ENCODE assay signal across 24 cellular contexts in the genomic region with DNA sequence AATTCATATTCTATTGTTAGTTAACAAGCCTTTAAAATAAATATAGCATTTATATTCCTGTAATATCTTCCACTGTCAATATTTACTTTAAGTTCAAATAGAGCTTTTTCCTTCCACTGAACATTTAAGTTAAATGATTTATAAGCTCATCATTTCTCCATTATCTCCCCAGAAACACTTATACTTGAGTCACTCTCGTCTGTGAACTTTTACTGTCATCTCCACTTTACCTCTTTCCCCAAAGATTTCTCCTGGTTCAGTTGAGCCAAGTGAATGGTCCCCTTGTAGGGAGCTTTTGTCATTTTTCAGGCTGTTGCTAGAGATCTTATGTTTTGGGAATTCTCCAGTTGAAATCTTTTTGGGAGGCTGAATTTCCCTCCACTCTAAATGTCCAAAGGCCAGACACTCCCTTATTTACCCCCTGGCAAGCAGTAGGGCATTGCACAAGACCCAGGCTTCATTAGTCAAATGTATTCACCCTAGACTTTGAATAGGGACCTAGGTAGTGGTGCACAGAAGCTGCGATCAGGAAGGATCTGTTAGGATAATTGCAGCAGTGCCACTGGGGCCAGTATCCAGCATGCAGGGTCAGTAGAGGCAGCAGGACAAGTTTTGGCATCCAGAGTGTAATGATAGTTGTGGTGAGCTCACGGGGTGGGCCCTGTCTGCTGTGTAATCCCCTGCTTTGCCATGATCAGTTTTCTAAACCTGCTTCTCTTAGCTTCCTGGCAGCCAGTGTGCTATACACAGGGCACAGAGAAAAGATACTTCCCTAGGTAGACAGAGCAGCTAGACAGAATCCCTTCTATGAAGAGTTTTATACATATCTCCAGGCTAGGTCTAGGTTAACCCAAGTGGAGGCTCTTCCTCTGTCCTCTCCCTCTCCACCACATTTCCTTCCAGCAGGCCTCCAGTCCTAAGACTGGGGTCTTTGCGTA.
DNase-seq lines count a peak whose midpoint lies in the region; ATAC-seq and TF ChIP-seq lines count a peak whose summit lies in the region.
"Had no signal": no experiment of that assay in that cellular context is flagged by ENCODE, and none has a peak within 500 bp of the region (broad histone marks: within the 10 kb centered on the region; RNA-seq: fewer than 3 reads in every experiment).

No MANE protein-coding gene starts in this region.

- H3F3A ChIP-seq in GM23338 (replicated peaks; ENCODE audit: low read depth) = no peaks in the 10 kb centered on the region

- peaks cover 2% of the 10 kb centered on the region for H3K27me3 Mint-ChIP-seq in GM23338 (ENCODE audit: insufficient read depth, low read depth, poor library complexity)

- no peak overlapping the region for H3K4me2 ChIP-seq in GM23338

- intact Hi-C loops in left colon (cut with DNase I, micrococcal nuclease) = no loop called here

- DNase-seq in GM23338 (ENCODE audit: low spot score) = no peak
- DNase-seq in RWPE2 (ENCODE audit: low spot score) = no peak
- peak; percentile 23 to 49 for DNase-seq in left colon
- DNase-seq in retina = peak; percentile 26
- no peak for DNase-seq in caudate nucleus (lab: John Stamatoyannopoulos, UW)
- DNase-seq in RKO (ENCODE audit: low spot score) = no peak
- DNase-seq in amygdala (lab: John Stamatoyannopoulos, UW) = no peak
- DNase-seq: activated B cell treated with CpG ODN at 0.5 μM for 24 hours; activated CD8-positive, alpha-beta T cell treated with anti-CD3 and anti-CD28 coated beads, Interleukin-2, amount 10 ng/mL, durations not matched to agents 7 days and 5 days; activated effector memory CD4-positive, alpha-beta T cell treated with anti-CD3 and anti-CD28 coated beads, Interleukin-2, amount 50 U/mL, for 16 hours; activated T-cell treated with anti-CD3 and anti-CD28 coated beads for 4 hours; CD8-positive, alpha-beta T cell; effector memory CD4-positive, alpha-beta T cell; GM23248; left ventricle myocardium inferior; NCI-H146; NCI-H2171; stimulated activated naive CD8-positive, alpha-beta T cell treated with anti-CD3 and anti-CD28 coated beads, Interleukin-15, amount 100 ng/mL, for 72 hours; T-helper 9 cell; tibial artery had no signal

- ATAC-seq in GM23338 (no peak), RWPE2 (ENCODE audit: low read depth) (peak; percentile 46), left colon (peak; percentile 97), HG03159 (IDR thresholded peaks at IDR 0.05; ENCODE audit: unreplicated experiment) (no peak)
- ATAC-seq: activated CD8-positive, alpha-beta T cell treated with anti-CD3 and anti-CD28 coated beads, Interleukin-2, amount 10 ng/mL, durations not matched to agents 7 days and 5 days; body of pancreas; CD8-positive, alpha-beta T cell; stimulated activated naive CD8-positive, alpha-beta T cell treated with anti-CD3 and anti-CD28 coated beads, Interleukin-15, amount 100 ng/mL, for 72 hours had no signal

- TF ChIP-seq CTCF in GM23338 (conservative IDR thresholded peaks at IDR 0.05; ENCODE audit: low read depth in 2 of 2) (no peak), RWPE2 (IDR thresholded peaks at IDR 0.05; ENCODE audit: poor library complexity, severe bottlenecking) (no peak)

- H3K27ac ChIP-seq in GM23338 (ENCODE audit: low read depth) (no peak overlapping the region), RWPE2 (ENCODE audit: poor library complexity, severe bottlenecking) (no peak overlapping the region), caudate nucleus (ENCODE audit: low read depth, low read length) (no peak overlapping the region)
- H3K27ac ChIP-seq: body of pancreas, GM23248, left ventricle myocardium inferior, parathyroid adenoma, tibial artery had no signal

- H3K9me3 Mint-ChIP-seq in GM23338 = peaks cover 3% of the 10 kb centered on the region; the same call in 1 of the 3 replicates
- H3K9me3 Mint-ChIP-seq: activated B cell treated with CpG ODN at 0.5 μM for 24 hours; CD8-positive, alpha-beta T cell; stimulated activated naive CD8-positive, alpha-beta T cell treated with anti-CD3 and anti-CD28 coated beads, Interleukin-15, amount 100 ng/mL, for 72 hours had no signal

- H3K79me2 ChIP-seq in GM23338 (replicated peaks; ENCODE audit: insufficient read depth) = no peaks in the 10 kb centered on the region
- H3K79me2 ChIP-seq: parathyroid adenoma had no signal

- H3K9me2 ChIP-seq in GM23338 (ENCODE audit: insufficient read depth) = no peaks in the 10 kb centered on the region

- H3K4me3 ChIP-seq in GM23338 (no peak overlapping the region), RWPE2 (ENCODE audit: severe bottlenecking) (no peak overlapping the region)
- H3K4me3 ChIP-seq: body of pancreas, GM23248, left ventricle myocardium inferior, tibial artery had no signal

- H3K36me3 ChIP-seq in GM23338 (ENCODE audit: insufficient read depth) (no peaks in the 10 kb centered on the region), RWPE2 (ENCODE audit: low read depth) (no peaks in the 10 kb centered on the region)
- H3K36me3 ChIP-seq: left ventricle myocardium inferior, tibial artery had no signal

- peak overlapping the region; percentile 63 for H2AFZ ChIP-seq in GM23338
- H2AFZ ChIP-seq: GM23248, parathyroid adenoma had no signal

- peaks cover 3% of the 10 kb centered on the region; the same call in 1 of the 3 replicates for H3K36me3 Mint-ChIP-seq in GM23338 (ENCODE audit: low read depth)
- H3K36me3 Mint-ChIP-seq: CD8-positive, alpha-beta T cell had no signal

- no peak overlapping the region for H3K4me3 Mint-ChIP-seq in GM23338
- H3K4me3 Mint-ChIP-seq: activated B cell treated with CpG ODN at 0.5 μM for 24 hours; activated CD8-positive, alpha-beta T cell treated with anti-CD3 and anti-CD28 coated beads, Interleukin-2, amount 10 ng/mL, durations not matched to agents 7 days and 5 days; CD8-positive, alpha-beta T cell; nephron; stimulated activated naive CD8-positive, alpha-beta T cell treated with anti-CD3 and anti-CD28 coated beads, Interleukin-15, amount 100 ng/mL, for 72 hours had no signal

- H3K4me1 ChIP-seq in GM23338 (ENCODE audit: insufficient read depth) (peaks cover 15% of the 10 kb centered on the region), RWPE2 (ENCODE audit: insufficient read depth, poor library complexity, severe bottlenecking) (peaks cover 3% of the 10 kb centered on the region)
- H3K4me1 ChIP-seq: body of pancreas, left ventricle myocardium inferior, parathyroid adenoma, tibial artery had no signal

- no peaks in the 10 kb centered on the region for H3K27me3 ChIP-seq in GM23338 (ENCODE audit: insufficient read depth)
- H3K27me3 ChIP-seq in RWPE2 (ENCODE audit: insufficient read depth, poor library complexity, severe bottlenecking) = no peaks in the 10 kb centered on the region
- H3K27me3 ChIP-seq: body of pancreas, tibial artery had no signal

- H4K20me1 ChIP-seq in GM23338 (replicated peaks; ENCODE audit: insufficient read depth) = no peaks in the 10 kb centered on the region; the same call in 1 of the 2 replicates

- no peaks in the 10 kb centered on the region for H3K9me3 ChIP-seq in RWPE2 (ENCODE audit: severe bottlenecking)
- H3K9me3 ChIP-seq: body of pancreas, left ventricle myocardium inferior, tibial artery had no signal

- H3K4me1 Mint-ChIP-seq in GM23338 = peaks cover 13% of the 10 kb centered on the region
- H3K4me1 Mint-ChIP-seq: activated B cell treated with CpG ODN at 0.5 μM for 24 hours; nephron; stimulated activated naive CD8-positive, alpha-beta T cell treated with anti-CD3 and anti-CD28 coated beads, Interleukin-15, amount 100 ng/mL, for 72 hours had no signal

- H3K27ac Mint-ChIP-seq in GM23338 = no peak overlapping the region
- H3K27ac Mint-ChIP-seq: activated B cell treated with CpG ODN at 0.5 μM for 24 hours; activated CD8-positive, alpha-beta T cell treated with anti-CD3 and anti-CD28 coated beads, Interleukin-2, amount 10 ng/mL, durations not matched to agents 7 days and 5 days; CD8-positive, alpha-beta T cell; nephron; stimulated activated naive CD8-positive, alpha-beta T cell treated with anti-CD3 and anti-CD28 coated beads, Interleukin-15, amount 100 ng/mL, for 72 hours had no signal

TF ChIP-seq in GM23338, 12 proteins besides CTCF, POLR2A, EP300 and RAD21 (continues in another document):
- no peak for TF ChIP-seq ZNF331 (CRISPR knock-in tag; IDR thresholded peaks at IDR 0.05; ENCODE audit: low read depth)
- no peak for TF ChIP-seq EZH2phosphoT487 (IDR thresholded peaks at IDR 0.05; ENCODE audit: unreplicated experiment)
- TF ChIP-seq EZH2 (IDR thresholded peaks at IDR 0.05; ENCODE audit: low read depth, unreplicated experiment) = no peak
- no peak for TF ChIP-seq ETS1 (IDR thresholded peaks at IDR 0.05)
- no peak for TF ChIP-seq POLR2AphosphoS5 (IDR thresholded peaks at IDR 0.05; ENCODE audit: low read depth)
- no peak for TF ChIP-seq CREB1 (CRISPR knock-in tag; IDR thresholded peaks at IDR 0.05; ENCODE audit: low read depth)

Comparison
In these comparisons a context has a peak if more than half of its experiments do, and no peak if none do; other contexts are left out.
1. ATAC-seq: peak in RWPE2 (single experiment) and left colon (single experiment); none in GM23338 (single experiment) and HG03159 (single experiment).
2. DNase-seq: peak in left colon (2 of 2) and retina (single experiment); none in GM23338 (single experiment), RWPE2 (single experiment), caudate nucleus (0 of 61), RKO (single experiment) and amygdala (0 of 56).